1 cellular context compared by ENCODE assay signal in genomic region chr16:18983565-18984424, GRCh38.
TF ChIP-seq lines count a peak whose summit lies in the region.

TSS of gene TMC7 (plus strand) at chr16:18983934. CDS start at chr16:18984064, 130 bp downstream.

TF ChIP-seq in K562, 482 proteins besides CTCF, POLR2A, EP300 and RAD21 (continued from another document and continues in another):
- peak; percentile 54; the same call in 1 of the 2 replicates for TF ChIP-seq NR1H2 (CRISPR knock-in tag; IDR thresholded peaks at IDR 0.05)
- no peak for TF ChIP-seq SP2 (IDR thresholded peaks at IDR 0.05; ENCODE audit: extremely low read depth, low read depth, low read length, poor library complexity, severe bottlenecking)
- TF ChIP-seq, protein P1, sequence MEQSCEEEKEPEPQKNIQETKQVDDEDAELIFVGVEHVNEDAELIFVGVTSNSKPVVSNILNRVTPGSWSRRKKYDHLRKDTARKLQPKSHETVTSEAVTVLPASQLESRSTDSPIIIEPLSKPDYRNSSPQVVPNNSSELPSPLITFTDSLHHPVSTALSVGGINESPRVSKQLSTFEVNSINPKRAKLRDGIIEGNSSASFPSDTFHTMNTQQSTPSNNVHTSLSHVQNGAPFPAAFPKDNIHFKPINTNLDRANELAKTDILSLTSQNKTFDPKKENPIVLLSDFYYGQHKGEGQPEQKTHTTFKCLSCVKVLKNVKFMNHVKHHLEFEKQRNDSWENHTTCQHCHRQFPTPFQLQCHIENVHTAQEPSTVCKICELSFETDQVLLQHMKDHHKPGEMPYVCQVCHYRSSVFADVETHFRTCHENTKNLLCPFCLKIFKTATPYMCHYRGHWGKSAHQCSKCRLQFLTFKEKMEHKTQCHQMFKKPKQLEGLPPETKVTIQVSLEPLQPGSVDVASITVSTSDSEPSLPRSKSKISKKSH (CRISPR knock-in tag; IDR thresholded peaks at IDR 0.05), result no peak
- no peak for TF ChIP-seq EHMT2 (IDR thresholded peaks at IDR 0.05)
- no peak for TF ChIP-seq GTF2B (IDR thresholded peaks at IDR 0.05; ENCODE audit: extremely low read depth, insufficient read length)
- TF ChIP-seq, protein P2, sequence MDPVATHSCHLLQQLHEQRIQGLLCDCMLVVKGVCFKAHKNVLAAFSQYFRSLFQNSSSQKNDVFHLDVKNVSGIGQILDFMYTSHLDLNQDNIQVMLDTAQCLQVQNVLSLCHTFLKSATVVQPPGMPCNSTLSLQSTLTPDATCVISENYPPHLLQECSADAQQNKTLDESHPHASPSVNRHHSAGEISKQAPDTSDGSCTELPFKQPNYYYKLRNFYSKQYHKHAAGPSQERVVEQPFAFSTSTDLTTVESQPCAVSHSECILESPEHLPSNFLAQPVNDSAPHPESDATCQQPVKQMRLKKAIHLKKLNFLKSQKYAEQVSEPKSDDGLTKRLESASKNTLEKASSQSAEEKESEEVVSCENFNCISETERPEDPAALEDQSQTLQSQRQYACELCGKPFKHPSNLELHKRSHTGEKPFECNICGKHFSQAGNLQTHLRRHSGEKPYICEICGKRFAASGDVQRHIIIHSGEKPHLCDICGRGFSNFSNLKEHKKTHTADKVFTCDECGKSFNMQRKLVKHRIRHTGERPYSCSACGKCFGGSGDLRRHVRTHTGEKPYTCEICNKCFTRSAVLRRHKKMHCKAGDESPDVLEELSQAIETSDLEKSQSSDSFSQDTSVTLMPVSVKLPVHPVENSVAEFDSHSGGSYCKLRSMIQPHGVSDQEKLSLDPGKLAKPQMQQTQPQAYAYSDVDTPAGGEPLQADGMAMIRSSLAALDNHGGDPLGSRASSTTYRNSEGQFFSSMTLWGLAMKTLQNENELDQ (CRISPR knock-in tag; IDR thresholded peaks at IDR 0.05; ENCODE audit: borderline replicate concordance), result no peak
- TF ChIP-seq MIER1 (IDR thresholded peaks at IDR 0.05; ENCODE audit: low read depth), result no peak
- TF ChIP-seq, protein P3, sequence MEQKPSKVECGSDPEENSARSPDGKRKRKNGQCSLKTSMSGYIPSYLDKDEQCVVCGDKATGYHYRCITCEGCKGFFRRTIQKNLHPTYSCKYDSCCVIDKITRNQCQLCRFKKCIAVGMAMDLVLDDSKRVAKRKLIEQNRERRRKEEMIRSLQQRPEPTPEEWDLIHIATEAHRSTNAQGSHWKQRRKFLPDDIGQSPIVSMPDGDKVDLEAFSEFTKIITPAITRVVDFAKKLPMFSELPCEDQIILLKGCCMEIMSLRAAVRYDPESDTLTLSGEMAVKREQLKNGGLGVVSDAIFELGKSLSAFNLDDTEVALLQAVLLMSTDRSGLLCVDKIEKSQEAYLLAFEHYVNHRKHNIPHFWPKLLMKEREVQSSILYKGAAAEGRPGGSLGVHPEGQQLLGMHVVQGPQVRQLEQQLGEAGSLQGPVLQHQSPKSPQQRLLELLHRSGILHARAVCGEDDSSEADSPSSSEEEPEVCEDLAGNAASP (IDR thresholded peaks at IDR 0.05), result no peak
- TF ChIP-seq, protein P4, sequence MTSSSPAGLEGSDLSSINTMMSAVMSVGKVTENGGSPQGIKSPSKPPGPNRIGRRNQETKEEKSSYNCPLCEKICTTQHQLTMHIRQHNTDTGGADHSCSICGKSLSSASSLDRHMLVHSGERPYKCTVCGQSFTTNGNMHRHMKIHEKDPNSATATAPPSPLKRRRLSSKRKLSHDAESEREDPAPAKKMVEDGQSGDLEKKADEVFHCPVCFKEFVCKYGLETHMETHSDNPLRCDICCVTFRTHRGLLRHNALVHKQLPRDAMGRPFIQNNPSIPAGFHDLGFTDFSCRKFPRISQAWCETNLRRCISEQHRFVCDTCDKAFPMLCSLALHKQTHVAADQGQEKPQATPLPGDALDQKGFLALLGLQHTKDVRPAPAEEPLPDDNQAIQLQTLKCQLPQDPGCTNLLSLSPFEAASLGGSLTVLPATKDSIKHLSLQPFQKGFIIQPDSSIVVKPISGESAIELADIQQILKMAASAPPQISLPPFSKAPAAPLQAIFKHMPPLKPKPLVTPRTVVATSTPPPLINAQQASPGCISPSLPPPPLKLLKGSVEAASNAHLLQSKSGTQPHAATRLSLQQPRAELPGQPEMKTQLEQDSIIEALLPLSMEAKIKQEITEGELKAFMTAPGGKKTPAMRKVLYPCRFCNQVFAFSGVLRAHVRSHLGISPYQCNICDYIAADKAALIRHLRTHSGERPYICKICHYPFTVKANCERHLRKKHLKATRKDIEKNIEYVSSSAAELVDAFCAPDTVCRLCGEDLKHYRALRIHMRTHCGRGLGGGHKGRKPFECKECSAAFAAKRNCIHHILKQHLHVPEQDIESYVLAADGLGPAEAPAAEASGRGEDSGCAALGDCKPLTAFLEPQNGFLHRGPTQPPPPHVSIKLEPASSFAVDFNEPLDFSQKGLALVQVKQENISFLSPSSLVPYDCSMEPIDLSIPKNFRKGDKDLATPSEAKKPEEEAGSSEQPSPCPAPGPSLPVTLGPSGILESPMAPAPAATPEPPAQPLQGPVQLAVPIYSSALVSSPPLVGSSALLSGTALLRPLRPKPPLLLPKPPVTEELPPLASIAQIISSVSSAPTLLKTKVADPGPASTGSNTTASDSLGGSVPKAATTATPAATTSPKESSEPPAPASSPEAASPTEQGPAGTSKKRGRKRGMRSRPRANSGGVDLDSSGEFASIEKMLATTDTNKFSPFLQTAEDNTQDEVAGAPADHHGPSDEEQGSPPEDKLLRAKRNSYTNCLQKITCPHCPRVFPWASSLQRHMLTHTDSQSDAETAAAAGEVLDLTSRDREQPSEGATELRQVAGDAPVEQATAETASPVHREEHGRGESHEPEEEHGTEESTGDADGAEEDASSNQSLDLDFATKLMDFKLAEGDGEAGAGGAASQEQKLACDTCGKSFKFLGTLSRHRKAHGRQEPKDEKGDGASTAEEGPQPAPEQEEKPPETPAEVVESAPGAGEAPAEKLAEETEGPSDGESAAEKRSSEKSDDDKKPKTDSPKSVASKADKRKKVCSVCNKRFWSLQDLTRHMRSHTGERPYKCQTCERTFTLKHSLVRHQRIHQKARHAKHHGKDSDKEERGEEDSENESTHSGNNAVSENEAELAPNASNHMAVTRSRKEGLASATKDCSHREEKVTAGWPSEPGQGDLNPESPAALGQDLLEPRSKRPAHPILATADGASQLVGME (CRISPR knock-in tag; IDR thresholded peaks at IDR 0.05), result no peak
- 0 out of 2 replicates have a peak, but pooled peaks have one; percentile 20 for TF ChIP-seq ARID4B (CRISPR knock-in tag; IDR thresholded peaks at IDR 0.05)
- TF ChIP-seq TCF7 (IDR thresholded peaks at IDR 0.05; ENCODE audit: borderline replicate concordance), result 0 out of 2 replicates have a peak, but pooled peaks have one; percentile 18
- TF ChIP-seq CEBPG (CRISPR knock-in tag; IDR thresholded peaks at IDR 0.05), result 0 out of 2 replicates have a peak, but pooled peaks have one; percentile 9
- TF ChIP-seq CEBPG (tag; conservative IDR thresholded peaks at IDR 0.05 in 1 of 2, IDR thresholded peaks at IDR 0.05 in 1 of 2), result no peak
- TF ChIP-seq, protein P5, sequence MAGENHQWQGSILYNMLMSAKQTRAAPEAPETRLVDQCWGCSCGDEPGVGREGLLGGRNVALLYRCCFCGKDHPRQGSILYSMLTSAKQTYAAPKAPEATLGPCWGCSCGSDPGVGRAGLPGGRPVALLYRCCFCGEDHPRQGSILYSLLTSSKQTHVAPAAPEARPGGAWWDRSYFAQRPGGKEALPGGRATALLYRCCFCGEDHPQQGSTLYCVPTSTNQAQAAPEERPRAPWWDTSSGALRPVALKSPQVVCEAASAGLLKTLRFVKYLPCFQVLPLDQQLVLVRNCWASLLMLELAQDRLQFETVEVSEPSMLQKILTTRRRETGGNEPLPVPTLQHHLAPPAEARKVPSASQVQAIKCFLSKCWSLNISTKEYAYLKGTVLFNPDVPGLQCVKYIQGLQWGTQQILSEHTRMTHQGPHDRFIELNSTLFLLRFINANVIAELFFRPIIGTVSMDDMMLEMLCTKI (IDR thresholded peaks at IDR 0.05; ENCODE audit: partially characterized antibody), result no peak
- no peak for TF ChIP-seq PHB2 (IDR thresholded peaks at IDR 0.05; ENCODE audit: low read depth)
- no peak for TF ChIP-seq ZNF644 (tag; IDR thresholded peaks at IDR 0.05; ENCODE audit: low read depth)
- TF ChIP-seq HMGXB4 (CRISPR knock-in tag; IDR thresholded peaks at IDR 0.05), result peak; percentile 42; the same call in 1 of the 2 replicates
- peak; percentile 67; the same call in 1 of the 2 replicates for TF ChIP-seq TARDBP (IDR thresholded peaks at IDR 0.05)
- TF ChIP-seq TGIF2 (CRISPR knock-in tag; IDR thresholded peaks at IDR 0.05), result no peak
- TF ChIP-seq POLR2AphosphoS5 (IDR thresholded peaks at IDR 0.05; ENCODE audit: control insufficient read depth, insufficient read depth, low read depth, low read length), result 0 out of 2 replicates have a peak, but pooled peaks have one; percentile 20
- TF ChIP-seq RBFOX2 (IDR thresholded peaks at IDR 0.05; ENCODE audit: low read depth, low read length), result peak; percentile 78
- TF ChIP-seq SRF (CRISPR knock-in tag; IDR thresholded peaks at IDR 0.05), result peak in 1 of 2 experiments; percentile 25; a peak in 1 of 4 replicates
- TF ChIP-seq CTBP1 (IDR thresholded peaks at IDR 0.05; ENCODE audit: borderline replicate concordance), result peak; percentile 88
- TF ChIP-seq GTF2F1 (IDR thresholded peaks at IDR 0.05; ENCODE audit: low read depth, low read length), result no peak
- TF ChIP-seq ASH1L (IDR thresholded peaks at IDR 0.05; ENCODE audit: borderline replicate concordance, low read depth, partially characterized antibody), result no peak
- peak; percentile 74; the same call in 1 of the 2 replicates for TF ChIP-seq SMARCA5 (IDR thresholded peaks at IDR 0.05)
- no peak for TF ChIP-seq ETV6 (IDR thresholded peaks at IDR 0.05; ENCODE audit: borderline replicate concordance in 1 of 2, low read depth in 2 of 2, low read length in 1 of 2)
- TF ChIP-seq ETV6 (CRISPR knock-in tag; IDR thresholded peaks at IDR 0.05; ENCODE audit: borderline replicate concordance), result no peak
- no peak for TF ChIP-seq MYC (IDR thresholded peaks at IDR 0.05; ENCODE audit: low read depth, low read length)
- no peak for TF ChIP-seq MYC (CRISPR knock-in tag; IDR thresholded peaks at IDR 0.05; ENCODE audit: borderline replicate concordance, low read depth)
- TF ChIP-seq KLF16 (IDR thresholded peaks at IDR 0.05), result peak; percentile 65; the same call in 1 of the 2 replicates
- TF ChIP-seq ZNF780A (CRISPR knock-in tag; IDR thresholded peaks at IDR 0.05), result no peak
- TF ChIP-seq ATF1 (CRISPR knock-in tag; IDR thresholded peaks at IDR 0.05), result no peak
- peak; percentile 89 for TF ChIP-seq ATF1 (tag; IDR thresholded peaks at IDR 0.05)
- no peak for TF ChIP-seq FOXP4 (CRISPR knock-in tag; IDR thresholded peaks at IDR 0.05; ENCODE audit: borderline replicate concordance)
- peak; percentile 32; the same call in 1 of the 2 replicates for TF ChIP-seq JUN (IDR thresholded peaks at IDR 0.05; ENCODE audit: borderline replicate concordance, low read depth, low read length)
- peak; percentile 75; the same call in 1 of the 2 replicates for TF ChIP-seq JUN (CRISPR knock-in tag; IDR thresholded peaks at IDR 0.05; ENCODE audit: borderline replicate concordance)
